In genomic region chr11:12577746-12578644, GRCh38 we compare ENCODE assay signal across 19 cellular contexts.
DNase-seq lines count a peak whose midpoint lies in the region; ATAC-seq, FAIRE-seq and TF ChIP-seq lines count a peak whose summit lies in the region.
"Had no signal": no experiment of that assay in that cellular context is flagged by ENCODE, and none has a peak within 500 bp of the region (broad histone marks: within the 10 kb centered on the region; RNA-seq: fewer than 3 reads in every experiment).

No MANE protein-coding gene starts in this region.

- H3K36me3 ChIP-seq in SK-N-SH (replicated peaks in 1 of 2; ENCODE audit: control insufficient read depth in 1 of 2, insufficient read depth in 2 of 2, low read length in 1 of 2) = no peaks in the 10 kb centered on the region
- H3K36me3 ChIP-seq: right atrium auricular region had no signal

- no peak for TF ChIP-seq RAD21 in SK-N-SH (IDR thresholded peaks at IDR 0.05; ENCODE audit: low read length)

- peak; percentile 79 for FAIRE-seq in D721Med (lab: Jason Lieb, UNC)

- H3K4me2 ChIP-seq in SK-N-SH = no peak overlapping the region

- no peak for TF ChIP-seq EP300 in SK-N-SH (IDR thresholded peaks at IDR 0.05; ENCODE audit: borderline replicate concordance in 1 of 2, low read depth in 1 of 2, low read length in 1 of 2)

- no peak overlapping the region; the same call in 1 of the 2 replicates for H2AFZ ChIP-seq in SK-N-SH (ENCODE audit: low read depth)

- no peak overlapping the region for H3K27ac Mint-ChIP-seq in HFFc6
- H3K27ac Mint-ChIP-seq in activated naive CD4-positive, alpha-beta T cell treated with anti-CD3 and anti-CD28 coated beads, Interleukin-2, amount 50 U/mL, for 72 hours = no peak overlapping the region
- H3K27ac Mint-ChIP-seq: activated CD8-positive, alpha-beta T cell treated with anti-CD3 and anti-CD28 coated beads for 36 hours; activated naive CD8-positive, alpha-beta T cell treated with anti-CD3 and anti-CD28 coated beads, Interleukin-2, amount 50 U/mL, for 24 hours; activated T-cell treated with anti-CD3 and anti-CD28 coated beads, Interleukin-2, amount 50 U/mL, for 72 hours; B cell; immature natural killer cell; memory B cell had no signal

- no peak overlapping the region for H3K9ac ChIP-seq in SK-N-SH

- no peak for ATAC-seq in activated naive CD4-positive, alpha-beta T cell treated with anti-CD3 and anti-CD28 coated beads, Interleukin-2, amount 50 U/mL, for 72 hours
- ATAC-seq: activated CD8-positive, alpha-beta T cell treated with anti-CD3 and anti-CD28 coated beads for 36 hours; activated naive CD8-positive, alpha-beta T cell treated with anti-CD3 and anti-CD28 coated beads, Interleukin-2, amount 50 U/mL, for 24 hours; activated T-cell treated with anti-CD3 and anti-CD28 coated beads, Interleukin-2, amount 50 U/mL, for 72 hours had no signal

- H3K9me3 ChIP-seq in SK-N-SH = no peaks in the 10 kb centered on the region
- H3K9me3 ChIP-seq: right atrium auricular region had no signal

- peak; percentile 30 for DNase-seq in D721Med (ENCODE audit: insufficient read length, low spot score)
- DNase-seq in HFFc6 = no peak
- no peak for DNase-seq in SK-N-SH
- DNase-seq in iPS-NIHi11 (ENCODE audit: low spot score) = peak; percentile 28
- DNase-seq in Ammon's horn (ENCODE audit: low spot score) = no peak
- no peak for DNase-seq in activated naive CD4-positive, alpha-beta T cell treated with anti-CD3 and anti-CD28 coated beads, Interleukin-2, amount 50 U/mL, for 72 hours (ENCODE audit: low spot score in 2 of 2)
- no peak for DNase-seq in HT-29 (ENCODE audit: low spot score)
- DNase-seq in lower leg skin (ENCODE audit: low spot score in 2 of 2) = no peak
- DNase-seq: activated CD8-positive, alpha-beta T cell treated with anti-CD3 and anti-CD28 coated beads for 36 hours; activated naive CD8-positive, alpha-beta T cell treated with anti-CD3 and anti-CD28 coated beads, Interleukin-2, amount 50 U/mL, for 24 hours; activated T-cell treated with anti-CD3 and anti-CD28 coated beads, Interleukin-2, amount 50 U/mL, for 72 hours; DMS153; immature natural killer cell; NCI-H2171 treated with DMSO at 0.1 percent for 48 hours; substantia nigra had no signal

- no peaks in the 10 kb centered on the region for H3K79me2 ChIP-seq in SK-N-SH (ENCODE audit: insufficient read depth)

- H3K36me3 Mint-ChIP-seq in HFFc6 (ENCODE audit: low read depth) = no peaks in the 10 kb centered on the region
- no peaks in the 10 kb centered on the region for H3K36me3 Mint-ChIP-seq in activated naive CD4-positive, alpha-beta T cell treated with anti-CD3 and anti-CD28 coated beads, Interleukin-2, amount 50 U/mL, for 72 hours
- H3K36me3 Mint-ChIP-seq: immature natural killer cell, memory B cell had no signal

- TF ChIP-seq CTCF in D721Med (IDR thresholded peaks at IDR 0.05; ENCODE audit: insufficient read depth, missing control alignments) (no peak), HFFc6 (IDR thresholded peaks at IDR 0.05) (peak; percentile 44), SK-N-SH (IDR thresholded peaks at IDR 0.05) (peak; percentile 25; the same call in 1 of the 2 replicates), lower leg skin (IDR thresholded peaks at IDR 0.05) (no peak)

- TF ChIP-seq POLR2A in lower leg skin (IDR thresholded peaks at IDR 0.05) = no peak

- H4K20me1 ChIP-seq in SK-N-SH (ENCODE audit: insufficient read depth) = no peaks in the 10 kb centered on the region

- CTCF ChIA-PET in SK-N-SH (lab: Yijun Ruan, JAX) = interaction anchor here (0.6 to 1.3 kb wide), 2 partner anchors 14 to 165 kb away, joined by 3 read pairs; no protein-coding TSS in a partner anchor

- peaks cover 39% of the 10 kb centered on the region for H3K4me1 Mint-ChIP-seq in HFFc6 (ENCODE audit: low read depth)
- H3K4me1 Mint-ChIP-seq: activated naive CD8-positive, alpha-beta T cell treated with anti-CD3 and anti-CD28 coated beads, Interleukin-2, amount 50 U/mL, for 24 hours; B cell; immature natural killer cell; memory B cell had no signal

- H3K9me2 ChIP-seq in SK-N-SH = no peaks in the 10 kb centered on the region

- H3K27me3 ChIP-seq in SK-N-SH (ENCODE audit: insufficient read depth) = no peaks in the 10 kb centered on the region
- H3K27me3 ChIP-seq: right atrium auricular region had no signal

- POLR2A ChIA-PET in SK-N-SH (lab: Yijun Ruan, JAX) = no interaction called here

- no peak overlapping the region for H3K4me3 Mint-ChIP-seq in HFFc6
- H3K4me3 Mint-ChIP-seq: activated CD8-positive, alpha-beta T cell treated with anti-CD3 and anti-CD28 coated beads for 36 hours; activated naive CD8-positive, alpha-beta T cell treated with anti-CD3 and anti-CD28 coated beads, Interleukin-2, amount 50 U/mL, for 24 hours; activated T-cell treated with anti-CD3 and anti-CD28 coated beads, Interleukin-2, amount 50 U/mL, for 72 hours; B cell; immature natural killer cell; memory B cell had no signal

- peaks cover 5 to 9% of the 10 kb centered on the region in 2 experiments; a peak in 3 of 4 replicates for H3K4me1 ChIP-seq in SK-N-SH (ENCODE audit: control insufficient read depth in 1 of 2, insufficient read depth in 2 of 2, low read depth in 1 of 2, low read length in 1 of 2)
- H3K4me1 ChIP-seq: right atrium auricular region had no signal

- no peaks in the 10 kb centered on the region for H3K9me3 Mint-ChIP-seq in HFFc6
- H3K9me3 Mint-ChIP-seq in activated naive CD4-positive, alpha-beta T cell treated with anti-CD3 and anti-CD28 coated beads, Interleukin-2, amount 50 U/mL, for 72 hours = peaks cover 4 to 5% of the 10 kb centered on the region in 2 donors
- H3K9me3 Mint-ChIP-seq: activated CD8-positive, alpha-beta T cell treated with anti-CD3 and anti-CD28 coated beads for 36 hours; activated naive CD8-positive, alpha-beta T cell treated with anti-CD3 and anti-CD28 coated beads, Interleukin-2, amount 50 U/mL, for 24 hours; activated T-cell treated with anti-CD3 and anti-CD28 coated beads, Interleukin-2, amount 50 U/mL, for 72 hours had no signal

- H3K27ac ChIP-seq in SK-N-SH (ENCODE audit: low read depth in 2 of 2, low read length in 1 of 2) = no peak overlapping the region
- H3K27ac ChIP-seq: right atrium auricular region, SK-N-MC had no signal

- WGBS in SK-N-SH (ENCODE audit: low lambda C conversion rate) = 80% methylated on average over 6 of the region's 6 CpGs
- 83 to 92% methylated on average over 6 of the region's 6 CpGs for WGBS in lower leg skin, 2 donors

- intact Hi-C loops in lower leg skin (cut with DNase I; ENCODE audit: low total_unique reads) = no loop called here

- H3K27me3 Mint-ChIP-seq in HFFc6 (ENCODE audit: insufficient read depth) = no peaks in the 10 kb centered on the region
- H3K27me3 Mint-ChIP-seq: B cell, memory B cell had no signal

- H3K4me3 ChIP-seq in SK-N-SH (ENCODE audit: low read depth in 2 of 2, low read length in 1 of 2) (no peak overlapping the region), lower leg skin (ENCODE audit: low read depth, poor library complexity, severe bottlenecking) (no peak overlapping the region)
- H3K4me3 ChIP-seq: right atrium auricular region, SK-N-MC had no signal

- peaks cover 17% of the 10 kb centered on the region for H3F3A ChIP-seq in SK-N-SH (replicated peaks; ENCODE audit: insufficient read depth)

TF ChIP-seq in SK-N-SH, 30 proteins besides CTCF, POLR2A, EP300 and RAD21 (continues in another document):
- no peak for TF ChIP-seq FOXJ3 (CRISPR knock-in tag; IDR thresholded peaks at IDR 0.05)
- TF ChIP-seq, protein P1, sequence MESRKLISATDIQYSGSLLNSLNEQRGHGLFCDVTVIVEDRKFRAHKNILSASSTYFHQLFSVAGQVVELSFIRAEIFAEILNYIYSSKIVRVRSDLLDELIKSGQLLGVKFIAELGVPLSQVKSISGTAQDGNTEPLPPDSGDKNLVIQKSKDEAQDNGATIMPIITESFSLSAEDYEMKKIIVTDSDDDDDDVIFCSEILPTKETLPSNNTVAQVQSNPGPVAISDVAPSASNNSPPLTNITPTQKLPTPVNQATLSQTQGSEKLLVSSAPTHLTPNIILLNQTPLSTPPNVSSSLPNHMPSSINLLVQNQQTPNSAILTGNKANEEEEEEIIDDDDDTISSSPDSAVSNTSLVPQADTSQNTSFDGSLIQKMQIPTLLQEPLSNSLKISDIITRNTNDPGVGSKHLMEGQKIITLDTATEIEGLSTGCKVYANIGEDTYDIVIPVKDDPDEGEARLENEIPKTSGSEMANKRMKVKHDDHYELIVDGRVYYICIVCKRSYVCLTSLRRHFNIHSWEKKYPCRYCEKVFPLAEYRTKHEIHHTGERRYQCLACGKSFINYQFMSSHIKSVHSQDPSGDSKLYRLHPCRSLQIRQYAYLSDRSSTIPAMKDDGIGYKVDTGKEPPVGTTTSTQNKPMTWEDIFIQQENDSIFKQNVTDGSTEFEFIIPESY (IDR thresholded peaks at IDR 0.05; ENCODE audit: borderline replicate concordance, low read depth) = no peak
- TF ChIP-seq, protein P2, sequence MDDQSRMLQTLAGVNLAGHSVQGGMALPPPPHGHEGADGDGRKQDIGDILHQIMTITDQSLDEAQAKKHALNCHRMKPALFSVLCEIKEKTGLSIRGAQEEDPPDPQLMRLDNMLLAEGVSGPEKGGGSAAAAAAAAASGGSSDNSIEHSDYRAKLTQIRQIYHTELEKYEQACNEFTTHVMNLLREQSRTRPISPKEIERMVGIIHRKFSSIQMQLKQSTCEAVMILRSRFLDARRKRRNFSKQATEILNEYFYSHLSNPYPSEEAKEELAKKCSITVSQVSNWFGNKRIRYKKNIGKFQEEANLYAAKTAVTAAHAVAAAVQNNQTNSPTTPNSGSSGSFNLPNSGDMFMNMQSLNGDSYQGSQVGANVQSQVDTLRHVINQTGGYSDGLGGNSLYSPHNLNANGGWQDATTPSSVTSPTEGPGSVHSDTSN (IDR thresholded peaks at IDR 0.05) = no peak

Comparison
In these comparisons a context has a peak if more than half of its experiments do, and no peak if none do; other contexts are left out.
1. DNase-seq: peak in D721Med (single experiment) and iPS-NIHi11 (single experiment); none in HFFc6 (single experiment), SK-N-SH (single experiment), Ammon's horn (single experiment), activated naive CD4-positive, alpha-beta T cell treated with anti-CD3 and anti-CD28 coated beads, Interleukin-2, amount 50 U/mL, for 72 hours (0 of 2), HT-29 (single experiment) and lower leg skin (0 of 2).
2. CTCF ChIP-seq: peak in HFFc6 (single experiment) and SK-N-SH (single experiment); none in D721Med (single experiment) and lower leg skin (0 of 3).